In genomic region chr2:170434900-170435640, GRCh38 we compare ENCODE assay signal across 10 cellular contexts.
DNase-seq lines count a peak whose midpoint lies in the region; ATAC-seq and TF ChIP-seq lines count a peak whose summit lies in the region.
"Had no signal": no experiment of that assay in that cellular context is flagged by ENCODE, and none has a peak within 500 bp of the region (broad histone marks: within the 10 kb centered on the region; RNA-seq: fewer than 3 reads in every experiment).

No MANE protein-coding gene starts in this region.

- ATAC-seq in HG02610 (IDR thresholded peaks at IDR 0.05; ENCODE audit: unreplicated experiment) (peak; percentile 55), T-cell (replicated peaks in 1 of 4) (peak; percentile 66 to 82 (median 71)), HG03097 (IDR thresholded peaks at IDR 0.05; ENCODE audit: low FRiP score, unreplicated experiment) (no peak)
- peak; percentile 50 to 72 for ATAC-seq in naive thymus-derived CD8-positive, alpha-beta T cell
- ATAC-seq in activated CD4-positive, CD25-positive, alpha-beta regulatory T cell treated with anti-CD3 and anti-CD28 coated beads, Interleukin-2, amount 50 U/mL, for 24 hours: no peak
- ATAC-seq: left cardiac atrium had no signal

- H3K27ac Mint-ChIP-seq in activated CD4-positive, alpha-beta T cell treated with anti-CD3 and anti-CD28 coated beads, Interleukin-2, amount 10 ng/mL, durations not matched to agents 7 days and 5 days: no peak overlapping the region
- peak overlapping the region in 1 of 2 donors; percentile 20 for H3K27ac Mint-ChIP-seq in T-cell
- H3K27ac Mint-ChIP-seq in naive thymus-derived CD8-positive, alpha-beta T cell: peak overlapping the region in 1 of 10 donors; percentile 38
- no peak overlapping the region for H3K27ac Mint-ChIP-seq in Calu3 (ENCODE audit: unreplicated experiment)

- intact Hi-C loops in Calu3 (cut with micrococcal nuclease; ENCODE audit: unreplicated experiment): no loop called here

- H3K4me1 Mint-ChIP-seq in activated CD4-positive, alpha-beta T cell treated with anti-CD3 and anti-CD28 coated beads, Interleukin-2, amount 10 ng/mL, durations not matched to agents 7 days and 5 days: peaks cover 20% of the 10 kb centered on the region
- H3K4me1 Mint-ChIP-seq in T-cell (peaks cover 28 to 39% (median 30%) of the 10 kb centered on the region in 3 donors), Calu3 (ENCODE audit: low read depth, unreplicated experiment) (peaks cover 8% of the 10 kb centered on the region)
- H3K4me1 Mint-ChIP-seq in naive thymus-derived CD8-positive, alpha-beta T cell: peaks cover 12 to 25% (median 22%) of the 10 kb centered on the region in 4 donors

- no peaks in the 10 kb centered on the region for H3K9me3 Mint-ChIP-seq in activated CD4-positive, alpha-beta T cell treated with anti-CD3 and anti-CD28 coated beads, Interleukin-2, amount 10 ng/mL, durations not matched to agents 7 days and 5 days
- H3K9me3 Mint-ChIP-seq in T-cell (no peaks in the 10 kb centered on the region), Calu3 (ENCODE audit: low read depth, unreplicated experiment) (no peaks in the 10 kb centered on the region)
- no peaks in the 10 kb centered on the region for H3K9me3 Mint-ChIP-seq in naive thymus-derived CD8-positive, alpha-beta T cell

- POLR2A ChIA-PET in activated CD4-positive, alpha-beta T cell treated with anti-CD3 and anti-CD28 coated beads, Interleukin-2, amount 10 ng/mL, durations not matched to agents 7 days and 5 days (lab: Charles Lee): no interaction called here
- POLR2A ChIA-PET in T-cell (lab: Charles Lee): no interaction called here
- POLR2A ChIA-PET in naive thymus-derived CD8-positive, alpha-beta T cell (lab: Charles Lee): no interaction called here

- peaks cover 34% of the 10 kb centered on the region for H3K27me3 Mint-ChIP-seq in activated CD4-positive, alpha-beta T cell treated with anti-CD3 and anti-CD28 coated beads, Interleukin-2, amount 10 ng/mL, durations not matched to agents 7 days and 5 days
- H3K27me3 Mint-ChIP-seq in T-cell: peaks cover 3% of the 10 kb centered on the region in 2 donors
- H3K27me3 Mint-ChIP-seq in naive thymus-derived CD8-positive, alpha-beta T cell: peaks cover 7 to 25% (median 14%) of the 10 kb centered on the region in 5 donors
- H3K27me3 Mint-ChIP-seq in Calu3 (ENCODE audit: unreplicated experiment): no peaks in the 10 kb centered on the region

- BruUV-seq in Calu3 (replicated peaks; lab: Mats Ljungman, UMichigan): no TSS peak

- CTCF ChIA-PET in activated CD4-positive, alpha-beta T cell treated with anti-CD3 and anti-CD28 coated beads, Interleukin-2, amount 10 ng/mL, durations not matched to agents 7 days and 5 days (lab: Charles Lee): interaction anchor here (0.6 to 1.0 kb wide), 2 partner anchors 24 to 472 kb away, joined by 6 to 8 read pairs; no protein-coding TSS in a partner anchor
- CTCF ChIA-PET in T-cell (lab: Charles Lee) (interaction anchor here (0.6 to 1.5 kb wide), 2 partner anchors 26 to 60 kb away, joined by 3 to 5 read pairs; no protein-coding TSS in a partner anchor), Calu3 (lab: Charles Lee) (no interaction called here)

- peak; percentile 36 for DNase-seq in activated CD4-positive, alpha-beta T cell treated with anti-CD3 and anti-CD28 coated beads, Interleukin-2, amount 10 ng/mL, durations not matched to agents 7 days and 5 days
- no peak for DNase-seq in activated CD4-positive, alpha-beta T cell treated with anti-CD3 and anti-CD28 coated beads for 48 hours
- no peak for DNase-seq in T-cell
- DNase-seq in naive thymus-derived CD8-positive, alpha-beta T cell: peak in 3 of 10 donors; percentile 11 to 25 (median 22)
- DNase-seq in Calu3: no peak
- DNase-seq: left cardiac atrium, uterus had no signal

- H3K36me3 Mint-ChIP-seq in activated CD4-positive, alpha-beta T cell treated with anti-CD3 and anti-CD28 coated beads, Interleukin-2, amount 10 ng/mL, durations not matched to agents 7 days and 5 days (ENCODE audit: low read depth): no peaks in the 10 kb centered on the region
- H3K36me3 Mint-ChIP-seq in T-cell (no peaks in the 10 kb centered on the region), Calu3 (ENCODE audit: insufficient read depth, unreplicated experiment) (no peaks in the 10 kb centered on the region)
- H3K36me3 Mint-ChIP-seq in naive thymus-derived CD8-positive, alpha-beta T cell: no peaks in the 10 kb centered on the region

- TF ChIP-seq CTCF in Calu3 (IDR thresholded peaks at IDR 0.05; ENCODE audit: unreplicated experiment): no peak

- no peak overlapping the region for H3K4me3 Mint-ChIP-seq in activated CD4-positive, alpha-beta T cell treated with anti-CD3 and anti-CD28 coated beads, Interleukin-2, amount 10 ng/mL, durations not matched to agents 7 days and 5 days
- peak overlapping the region; percentile 52 to 59 (median 56) for H3K4me3 Mint-ChIP-seq in T-cell
- peak overlapping the region in 9 of 10 donors; percentile 22 to 70 (median 58) for H3K4me3 Mint-ChIP-seq in naive thymus-derived CD8-positive, alpha-beta T cell
- H3K4me3 Mint-ChIP-seq in Calu3 (ENCODE audit: low read depth, unreplicated experiment): no peak overlapping the region

Comparison
In these comparisons a context has a peak if more than half of its experiments do, and no peak if none do; other contexts are left out.
1. H3K4me3 Mint-ChIP-seq: peak in T-cell (3 of 3) and naive thymus-derived CD8-positive, alpha-beta T cell (9 of 10); none in activated CD4-positive, alpha-beta T cell treated with anti-CD3 and anti-CD28 coated beads, Interleukin-2, amount 10 ng/mL, durations not matched to agents 7 days and 5 days (single experiment) and Calu3 (single experiment).
2. ATAC-seq: peak in HG02610 (single experiment), T-cell (4 of 4) and naive thymus-derived CD8-positive, alpha-beta T cell (2 of 2); none in activated CD4-positive, CD25-positive, alpha-beta regulatory T cell treated with anti-CD3 and anti-CD28 coated beads, Interleukin-2, amount 50 U/mL, for 24 hours (0 of 2) and HG03097 (single experiment).